Comparison of ENCODE assay signal across 2 cellular contexts in the genomic region with DNA sequence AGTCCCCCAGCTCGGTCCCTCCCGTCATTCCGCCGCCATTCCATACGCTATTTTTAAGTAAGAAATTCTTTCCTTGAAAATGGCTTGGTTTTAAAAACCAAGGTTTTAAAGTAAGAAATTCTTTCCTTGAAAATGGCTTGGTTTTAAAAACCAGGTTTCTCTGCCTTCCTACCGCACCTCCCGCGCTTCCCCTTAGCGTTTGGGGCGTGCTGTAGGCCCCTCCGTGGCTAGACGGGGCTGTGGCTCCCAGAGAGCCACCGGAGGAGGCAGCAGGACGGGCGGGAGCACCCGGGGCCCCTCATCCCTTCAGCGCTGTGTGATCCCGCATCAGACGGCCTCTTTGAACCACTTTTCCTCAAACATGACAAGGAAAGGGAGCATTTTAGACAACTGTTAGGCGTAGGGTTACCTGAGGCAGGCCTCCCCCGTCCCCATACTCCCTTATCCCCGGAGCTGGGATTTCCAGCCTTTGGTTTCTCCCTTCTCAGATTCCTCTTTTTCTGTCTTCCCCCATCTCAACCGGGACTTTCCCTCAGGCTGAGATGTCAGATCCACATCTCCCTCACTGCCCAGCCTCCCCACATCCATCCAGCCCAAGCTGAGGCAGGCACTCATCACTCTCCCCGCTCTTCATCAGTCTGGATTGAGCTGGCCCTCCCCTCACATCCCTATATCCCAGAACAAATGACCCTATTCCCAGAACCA.
TF ChIP-seq lines count a peak whose summit lies in the region.

No MANE protein-coding gene starts in this region.

TF ChIP-seq in H1, 55 proteins besides CTCF, POLR2A, EP300 and RAD21:
- TF ChIP-seq, protein P1, sequence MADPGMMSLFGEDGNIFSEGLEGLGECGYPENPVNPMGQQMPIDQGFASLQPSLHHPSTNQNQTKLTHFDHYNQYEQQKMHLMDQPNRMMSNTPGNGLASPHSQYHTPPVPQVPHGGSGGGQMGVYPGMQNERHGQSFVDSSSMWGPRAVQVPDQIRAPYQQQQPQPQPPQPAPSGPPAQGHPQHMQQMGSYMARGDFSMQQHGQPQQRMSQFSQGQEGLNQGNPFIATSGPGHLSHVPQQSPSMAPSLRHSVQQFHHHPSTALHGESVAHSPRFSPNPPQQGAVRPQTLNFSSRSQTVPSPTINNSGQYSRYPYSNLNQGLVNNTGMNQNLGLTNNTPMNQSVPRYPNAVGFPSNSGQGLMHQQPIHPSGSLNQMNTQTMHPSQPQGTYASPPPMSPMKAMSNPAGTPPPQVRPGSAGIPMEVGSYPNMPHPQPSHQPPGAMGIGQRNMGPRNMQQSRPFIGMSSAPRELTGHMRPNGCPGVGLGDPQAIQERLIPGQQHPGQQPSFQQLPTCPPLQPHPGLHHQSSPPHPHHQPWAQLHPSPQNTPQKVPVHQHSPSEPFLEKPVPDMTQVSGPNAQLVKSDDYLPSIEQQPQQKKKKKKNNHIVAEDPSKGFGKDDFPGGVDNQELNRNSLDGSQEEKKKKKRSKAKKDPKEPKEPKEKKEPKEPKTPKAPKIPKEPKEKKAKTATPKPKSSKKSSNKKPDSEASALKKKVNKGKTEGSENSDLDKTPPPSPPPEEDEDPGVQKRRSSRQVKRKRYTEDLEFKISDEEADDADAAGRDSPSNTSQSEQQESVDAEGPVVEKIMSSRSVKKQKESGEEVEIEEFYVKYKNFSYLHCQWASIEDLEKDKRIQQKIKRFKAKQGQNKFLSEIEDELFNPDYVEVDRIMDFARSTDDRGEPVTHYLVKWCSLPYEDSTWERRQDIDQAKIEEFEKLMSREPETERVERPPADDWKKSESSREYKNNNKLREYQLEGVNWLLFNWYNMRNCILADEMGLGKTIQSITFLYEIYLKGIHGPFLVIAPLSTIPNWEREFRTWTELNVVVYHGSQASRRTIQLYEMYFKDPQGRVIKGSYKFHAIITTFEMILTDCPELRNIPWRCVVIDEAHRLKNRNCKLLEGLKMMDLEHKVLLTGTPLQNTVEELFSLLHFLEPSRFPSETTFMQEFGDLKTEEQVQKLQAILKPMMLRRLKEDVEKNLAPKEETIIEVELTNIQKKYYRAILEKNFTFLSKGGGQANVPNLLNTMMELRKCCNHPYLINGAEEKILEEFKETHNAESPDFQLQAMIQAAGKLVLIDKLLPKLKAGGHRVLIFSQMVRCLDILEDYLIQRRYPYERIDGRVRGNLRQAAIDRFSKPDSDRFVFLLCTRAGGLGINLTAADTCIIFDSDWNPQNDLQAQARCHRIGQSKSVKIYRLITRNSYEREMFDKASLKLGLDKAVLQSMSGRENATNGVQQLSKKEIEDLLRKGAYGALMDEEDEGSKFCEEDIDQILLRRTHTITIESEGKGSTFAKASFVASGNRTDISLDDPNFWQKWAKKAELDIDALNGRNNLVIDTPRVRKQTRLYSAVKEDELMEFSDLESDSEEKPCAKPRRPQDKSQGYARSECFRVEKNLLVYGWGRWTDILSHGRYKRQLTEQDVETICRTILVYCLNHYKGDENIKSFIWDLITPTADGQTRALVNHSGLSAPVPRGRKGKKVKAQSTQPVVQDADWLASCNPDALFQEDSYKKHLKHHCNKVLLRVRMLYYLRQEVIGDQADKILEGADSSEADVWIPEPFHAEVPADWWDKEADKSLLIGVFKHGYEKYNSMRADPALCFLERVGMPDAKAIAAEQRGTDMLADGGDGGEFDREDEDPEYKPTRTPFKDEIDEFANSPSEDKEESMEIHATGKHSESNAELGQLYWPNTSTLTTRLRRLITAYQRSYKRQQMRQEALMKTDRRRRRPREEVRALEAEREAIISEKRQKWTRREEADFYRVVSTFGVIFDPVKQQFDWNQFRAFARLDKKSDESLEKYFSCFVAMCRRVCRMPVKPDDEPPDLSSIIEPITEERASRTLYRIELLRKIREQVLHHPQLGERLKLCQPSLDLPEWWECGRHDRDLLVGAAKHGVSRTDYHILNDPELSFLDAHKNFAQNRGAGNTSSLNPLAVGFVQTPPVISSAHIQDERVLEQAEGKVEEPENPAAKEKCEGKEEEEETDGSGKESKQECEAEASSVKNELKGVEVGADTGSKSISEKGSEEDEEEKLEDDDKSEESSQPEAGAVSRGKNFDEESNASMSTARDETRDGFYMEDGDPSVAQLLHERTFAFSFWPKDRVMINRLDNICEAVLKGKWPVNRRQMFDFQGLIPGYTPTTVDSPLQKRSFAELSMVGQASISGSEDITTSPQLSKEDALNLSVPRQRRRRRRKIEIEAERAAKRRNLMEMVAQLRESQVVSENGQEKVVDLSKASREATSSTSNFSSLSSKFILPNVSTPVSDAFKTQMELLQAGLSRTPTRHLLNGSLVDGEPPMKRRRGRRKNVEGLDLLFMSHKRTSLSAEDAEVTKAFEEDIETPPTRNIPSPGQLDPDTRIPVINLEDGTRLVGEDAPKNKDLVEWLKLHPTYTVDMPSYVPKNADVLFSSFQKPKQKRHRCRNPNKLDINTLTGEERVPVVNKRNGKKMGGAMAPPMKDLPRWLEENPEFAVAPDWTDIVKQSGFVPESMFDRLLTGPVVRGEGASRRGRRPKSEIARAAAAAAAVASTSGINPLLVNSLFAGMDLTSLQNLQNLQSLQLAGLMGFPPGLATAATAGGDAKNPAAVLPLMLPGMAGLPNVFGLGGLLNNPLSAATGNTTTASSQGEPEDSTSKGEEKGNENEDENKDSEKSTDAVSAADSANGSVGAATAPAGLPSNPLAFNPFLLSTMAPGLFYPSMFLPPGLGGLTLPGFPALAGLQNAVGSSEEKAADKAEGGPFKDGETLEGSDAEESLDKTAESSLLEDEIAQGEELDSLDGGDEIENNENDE (IDR thresholded peaks at IDR 0.05; ENCODE audit: insufficient replicate concordance, low read length) = no peak
- TF ChIP-seq ASH2L (IDR thresholded peaks at IDR 0.05; ENCODE audit: low read length) (peak; percentile 71), TEAD4 (IDR thresholded peaks at IDR 0.05; ENCODE audit: low read depth, low read length) (no peak)
- TF ChIP-seq, protein P2, sequence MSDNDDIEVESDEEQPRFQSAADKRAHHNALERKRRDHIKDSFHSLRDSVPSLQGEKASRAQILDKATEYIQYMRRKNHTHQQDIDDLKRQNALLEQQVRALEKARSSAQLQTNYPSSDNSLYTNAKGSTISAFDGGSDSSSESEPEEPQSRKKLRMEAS (IDR thresholded peaks at IDR 0.05) = 0 out of 2 replicates have a peak, but pooled peaks have one; percentile 4
- TF ChIP-seq, protein P3, sequence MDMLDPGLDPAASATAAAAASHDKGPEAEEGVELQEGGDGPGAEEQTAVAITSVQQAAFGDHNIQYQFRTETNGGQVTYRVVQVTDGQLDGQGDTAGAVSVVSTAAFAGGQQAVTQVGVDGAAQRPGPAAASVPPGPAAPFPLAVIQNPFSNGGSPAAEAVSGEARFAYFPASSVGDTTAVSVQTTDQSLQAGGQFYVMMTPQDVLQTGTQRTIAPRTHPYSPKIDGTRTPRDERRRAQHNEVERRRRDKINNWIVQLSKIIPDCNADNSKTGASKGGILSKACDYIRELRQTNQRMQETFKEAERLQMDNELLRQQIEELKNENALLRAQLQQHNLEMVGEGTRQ (IDR thresholded peaks at IDR 0.05; ENCODE audit: low read length) = no peak

TF ChIP-seq in neural cell, 6 proteins besides CTCF, POLR2A, EP300 and RAD21:
- TF ChIP-seq, protein P4, sequence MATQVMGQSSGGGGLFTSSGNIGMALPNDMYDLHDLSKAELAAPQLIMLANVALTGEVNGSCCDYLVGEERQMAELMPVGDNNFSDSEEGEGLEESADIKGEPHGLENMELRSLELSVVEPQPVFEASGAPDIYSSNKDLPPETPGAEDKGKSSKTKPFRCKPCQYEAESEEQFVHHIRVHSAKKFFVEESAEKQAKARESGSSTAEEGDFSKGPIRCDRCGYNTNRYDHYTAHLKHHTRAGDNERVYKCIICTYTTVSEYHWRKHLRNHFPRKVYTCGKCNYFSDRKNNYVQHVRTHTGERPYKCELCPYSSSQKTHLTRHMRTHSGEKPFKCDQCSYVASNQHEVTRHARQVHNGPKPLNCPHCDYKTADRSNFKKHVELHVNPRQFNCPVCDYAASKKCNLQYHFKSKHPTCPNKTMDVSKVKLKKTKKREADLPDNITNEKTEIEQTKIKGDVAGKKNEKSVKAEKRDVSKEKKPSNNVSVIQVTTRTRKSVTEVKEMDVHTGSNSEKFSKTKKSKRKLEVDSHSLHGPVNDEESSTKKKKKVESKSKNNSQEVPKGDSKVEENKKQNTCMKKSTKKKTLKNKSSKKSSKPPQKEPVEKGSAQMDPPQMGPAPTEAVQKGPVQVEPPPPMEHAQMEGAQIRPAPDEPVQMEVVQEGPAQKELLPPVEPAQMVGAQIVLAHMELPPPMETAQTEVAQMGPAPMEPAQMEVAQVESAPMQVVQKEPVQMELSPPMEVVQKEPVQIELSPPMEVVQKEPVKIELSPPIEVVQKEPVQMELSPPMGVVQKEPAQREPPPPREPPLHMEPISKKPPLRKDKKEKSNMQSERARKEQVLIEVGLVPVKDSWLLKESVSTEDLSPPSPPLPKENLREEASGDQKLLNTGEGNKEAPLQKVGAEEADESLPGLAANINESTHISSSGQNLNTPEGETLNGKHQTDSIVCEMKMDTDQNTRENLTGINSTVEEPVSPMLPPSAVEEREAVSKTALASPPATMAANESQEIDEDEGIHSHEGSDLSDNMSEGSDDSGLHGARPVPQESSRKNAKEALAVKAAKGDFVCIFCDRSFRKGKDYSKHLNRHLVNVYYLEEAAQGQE (IDR thresholded peaks at IDR 0.05; ENCODE audit: borderline replicate concordance) = no peak
- TF ChIP-seq EZH2 (IDR thresholded peaks at IDR 0.05; ENCODE audit: borderline replicate concordance, insufficient read depth, low read length, poor library complexity, severe bottlenecking) = no peak
- no peak for TF ChIP-seq TAF1 (IDR thresholded peaks at IDR 0.05; ENCODE audit: low read depth)
- TF ChIP-seq MXI1 (conservative IDR thresholded peaks at IDR 0.05; ENCODE audit: poor library complexity, severe bottlenecking) = no peak
- no peak for TF ChIP-seq POLR2AphosphoS5 (IDR thresholded peaks at IDR 0.05)
- TF ChIP-seq SMC3 (conservative IDR thresholded peaks at IDR 0.05; ENCODE audit: poor library complexity) = no peak
